Comparison of ENCODE assay signal across 3 cellular contexts in genomic region chr1:33438364-33439145, GRCh38.
TF ChIP-seq lines count a peak whose summit lies in the region.

No MANE protein-coding gene starts in this region.

TF ChIP-seq in HCT116, 20 proteins besides CTCF, POLR2A, EP300 and RAD21:
- TF ChIP-seq ZBTB33 (IDR thresholded peaks at IDR 0.05; ENCODE audit: extremely low read depth, insufficient replicate concordance, low read length) (no peak), TCF7L2 (IDR thresholded peaks at IDR 0.05; ENCODE audit: borderline replicate concordance, extremely low read depth, insufficient read depth, insufficient read length) (peak; percentile 22), ELF1 (IDR thresholded peaks at IDR 0.05; ENCODE audit: borderline replicate concordance, low read depth) (no peak)

TF ChIP-seq in Ishikawa, 13 proteins besides CTCF, POLR2A, EP300 and RAD21:
- TF ChIP-seq USF1 (IDR thresholded peaks at IDR 0.05) (peak; percentile 68), EGR1 (IDR thresholded peaks at IDR 0.05) (no peak), YY1 (IDR thresholded peaks at IDR 0.05; ENCODE audit: low read depth) (no peak)
TF ChIP-seq in Ishikawa: peak in this region for 1.

TF ChIP-seq in K562, 482 proteins besides CTCF, POLR2A, EP300 and RAD21:
- TF ChIP-seq USF2 (CRISPR knock-in tag; IDR thresholded peaks at IDR 0.05): peak; percentile 81
- no peak for TF ChIP-seq NKRF (IDR thresholded peaks at IDR 0.05; ENCODE audit: borderline replicate concordance)
- peak; percentile 60; the same call in 1 of the 2 replicates for TF ChIP-seq SPI1 (IDR thresholded peaks at IDR 0.05; ENCODE audit: borderline replicate concordance, low read depth, low read length)
- peak; percentile 53; the same call in 1 of the 2 replicates for TF ChIP-seq RAD51 (IDR thresholded peaks at IDR 0.05; ENCODE audit: borderline replicate concordance, low read depth)
- TF ChIP-seq FOXJ3 (CRISPR knock-in tag; IDR thresholded peaks at IDR 0.05): no peak
- peak; percentile 83 for TF ChIP-seq USF1 (CRISPR knock-in tag; IDR thresholded peaks at IDR 0.05)
- no peak for TF ChIP-seq LEF1 (IDR thresholded peaks at IDR 0.05)
